In the genomic region with DNA sequence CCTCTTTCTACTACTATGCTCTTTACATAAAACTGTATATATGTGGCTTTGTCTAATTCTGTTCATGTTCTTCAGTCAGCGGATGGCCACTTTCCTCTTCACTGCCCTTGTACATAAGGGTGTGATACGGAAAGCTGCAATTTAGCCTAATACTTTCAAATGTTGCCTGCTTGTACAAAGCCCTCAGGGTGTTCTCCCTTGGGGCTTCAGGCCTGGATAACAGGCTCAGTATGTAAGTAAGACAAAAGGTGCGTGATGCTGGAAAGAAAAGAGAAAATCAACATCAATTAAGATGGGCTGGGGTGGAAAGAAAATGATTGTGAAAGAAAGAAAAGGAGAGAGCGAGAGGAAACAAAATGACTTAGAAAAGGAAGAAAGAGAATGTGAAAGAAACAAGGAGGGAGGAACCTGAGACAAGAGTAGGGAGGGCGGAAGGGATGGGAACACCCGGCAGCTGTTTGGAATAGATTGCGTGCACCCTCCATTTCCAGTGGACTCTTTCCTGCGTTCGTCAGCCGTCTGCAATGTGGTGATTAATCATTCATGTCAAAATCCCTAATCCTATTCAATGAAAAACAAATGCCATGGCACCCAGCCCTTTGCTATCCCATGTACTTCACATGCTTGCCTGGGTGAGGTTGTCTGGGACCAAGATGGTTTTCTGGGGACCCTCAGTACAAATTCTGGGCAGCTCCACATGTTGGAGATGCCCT, we compare ENCODE assay signal across 10 cellular contexts.
DNase-seq lines count a peak whose midpoint lies in the region; ATAC-seq lines count a peak whose summit lies in the region.
"Had no signal": no experiment of that assay in that cellular context is flagged by ENCODE, and none has a peak within 500 bp of the region (broad histone marks: within the 10 kb centered on the region; RNA-seq: fewer than 3 reads in every experiment).

No MANE protein-coding gene starts in this region.

- ATAC-seq in esophagus mucosa (peak; percentile 72), HG03196 (IDR thresholded peaks at IDR 0.05; ENCODE audit: unreplicated experiment) (no peak)

- DNase-seq in AG20443 (ENCODE audit: low spot score) (peak; percentile 88), NCI-H226 (peak; percentile 47), non-pigmented ciliary epithelial cell (ENCODE audit: low read depth) (peak; percentile 71), islet precursor cell (no peak), NK-92 (lab: John Stamatoyannopoulos, UW; ENCODE audit: unreplicated experiment) (no peak)
- no peak for DNase-seq in activated CD8-positive, alpha-beta memory T cell treated with anti-CD3 and anti-CD28 coated beads, Interleukin-2, amount 50 U/mL, for 48 hours
- DNase-seq: effector CD8-positive, alpha-beta T cell; NK-92 treated with Interleukin-12 subunit alpha and Interleukin-12 subunit beta, amount 100 ng/mL, for 24 hours had no signal

Comparison
In these comparisons a context has a peak if more than half of its experiments do, and no peak if none do; other contexts are left out.
1. DNase-seq: peak in AG20443 (single experiment), NCI-H226 (single experiment) and non-pigmented ciliary epithelial cell (single experiment); none in activated CD8-positive, alpha-beta memory T cell treated with anti-CD3 and anti-CD28 coated beads, Interleukin-2, amount 50 U/mL, for 48 hours (single experiment), islet precursor cell (single experiment) and NK-92 (single experiment).